Comparison of ENCODE assay signal across 8 cellular contexts in genomic region chr4:137733174-137734141, GRCh38.
DNase-seq lines count a peak whose midpoint lies in the region; ATAC-seq, FAIRE-seq and TF ChIP-seq lines count a peak whose summit lies in the region.
"Not testable (repeated sequence)": the region's sequence is repeated elsewhere in the genome, so short reads cannot be mapped to it uniquely, and the experiment has no call there.

No MANE protein-coding gene starts in this region.

- H3K4me2 ChIP-seq in DND-41 (ENCODE audit: insufficient read depth, low read length); Loucy (ENCODE audit: low read depth, low read length, poor library complexity, severe bottlenecking): not testable (repeated sequence)

- DNase-seq in DND-41: peak; percentile 15
- peak; percentile 13 for DNase-seq in RWPE1 (ENCODE audit: low spot score)
- DNase-seq in bronchial epithelial cell (ENCODE audit: low read depth): peak; percentile 44
- DNase-seq in iris pigment epithelial cell (ENCODE audit: low read depth): peak; percentile 55
- peak; percentile 15 to 32 for DNase-seq in thyroid gland

- ATAC-seq in DND-41 (ENCODE audit: insufficient read depth, low read depth) (peak; percentile 73), GM19023 (IDR thresholded peaks at IDR 0.05; ENCODE audit: unreplicated experiment) (peak; percentile 78), HG02852 (IDR thresholded peaks at IDR 0.05; ENCODE audit: unreplicated experiment) (peak; percentile 81)

- CTCF ChIA-PET in RWPE1 (lab: Yijun Ruan, JAX): interaction anchor here (0.6 to 1.8 kb wide), 2 partner anchors 252 to 357 kb away, joined by 3 to 6 read pairs; no protein-coding TSS in a partner anchor

- H3K79me2 ChIP-seq in DND-41 (ENCODE audit: insufficient read depth, low read length); Loucy (ENCODE audit: insufficient read depth, low read length): not testable (repeated sequence)

- H3K27ac ChIP-seq in DND-41 (ENCODE audit: low read length); RWPE1; thyroid gland: not testable (repeated sequence)

- intact Hi-C loops in thyroid gland (cut with DNase I): not testable (repeated sequence)

- H3K9ac ChIP-seq in DND-41 (ENCODE audit: low read depth, low read length); Loucy (ENCODE audit: low read depth, low read length, poor library complexity, severe bottlenecking): not testable (repeated sequence)

- not testable (repeated sequence) for H3F3A ChIP-seq in Loucy (ENCODE audit: low read depth)

- peak; percentile 65 for TF ChIP-seq CTCF in DND-41 (IDR thresholded peaks at IDR 0.05; ENCODE audit: borderline replicate concordance, extremely low read depth, low read length, poor library complexity, severe bottlenecking)
- TF ChIP-seq CTCF in Loucy (conservative IDR thresholded peaks at IDR 0.05; ENCODE audit: low read length): peak; percentile 75
- TF ChIP-seq CTCF in RWPE1 (conservative IDR thresholded peaks at IDR 0.05; ENCODE audit: low read depth): not testable (repeated sequence)
- TF ChIP-seq CTCF in bronchial epithelial cell (IDR thresholded peaks at IDR 0.05; ENCODE audit: insufficient read depth, low read length, severe bottlenecking): peak; percentile 60
- TF ChIP-seq CTCF in thyroid gland (IDR thresholded peaks at IDR 0.05): peak in 4 of 6 experiments; percentile 34 to 53 (median 40)

- 94 to 95% methylated on average over 13 to 27 of the region's 44 CpGs for WGBS in thyroid gland, 2 donors

- not testable (repeated sequence) for H3K4me1 ChIP-seq in DND-41 (ENCODE audit: insufficient read depth, low read length); Loucy (ENCODE audit: insufficient read depth, low read length, poor library complexity, severe bottlenecking); thyroid gland

- not testable (repeated sequence) for H3K36me3 ChIP-seq in DND-41 (ENCODE audit: insufficient read depth, low read length); Loucy (ENCODE audit: insufficient read depth, low read length); bronchial epithelial cell (ENCODE audit: control insufficient read depth, insufficient read depth, low read length); thyroid gland

- not testable (repeated sequence) for H3K4me3 ChIP-seq in DND-41 (ENCODE audit: low read depth in 1 of 2, low read length in 2 of 2); Loucy (ENCODE audit: low read length, poor library complexity, severe bottlenecking); bronchial epithelial cell (ENCODE audit: low read depth, low read length); thyroid gland (replicated peaks in 1 of 3)

- TF ChIP-seq POLR2A in thyroid gland (IDR thresholded peaks at IDR 0.05): not testable (repeated sequence)

- H3K9me3 ChIP-seq in DND-41 (ENCODE audit: insufficient read depth, low read length, severe bottlenecking); Loucy (ENCODE audit: insufficient read depth, low read depth, low read length); thyroid gland: not testable (repeated sequence)

- FAIRE-seq in bronchial epithelial cell (lab: Jason Lieb, UNC): not testable (repeated sequence)

- H3K27me3 ChIP-seq in DND-41 (ENCODE audit: insufficient read depth, low read length, poor library complexity); Loucy (ENCODE audit: insufficient read depth, low read length, poor library complexity, severe bottlenecking); bronchial epithelial cell (ENCODE audit: control insufficient read depth, insufficient read depth, low read length); thyroid gland: not testable (repeated sequence)

- not testable (repeated sequence) for H2AFZ ChIP-seq in DND-41 (ENCODE audit: low read depth, low read length); Loucy (ENCODE audit: low read length)

- POLR2A ChIA-PET in RWPE1 (lab: Yijun Ruan, JAX; ENCODE audit: low non-redundant PET): not testable (repeated sequence)

- H3K9me2 ChIP-seq in Loucy (replicated peaks; ENCODE audit: low read depth, low read length): not testable (repeated sequence)

- not testable (repeated sequence) for H4K20me1 ChIP-seq in DND-41 (ENCODE audit: insufficient read depth, low read length); Loucy (ENCODE audit: insufficient read depth, low read length, poor library complexity, severe bottlenecking)
